25 cellular contexts compared by ENCODE assay signal in the genomic region with DNA sequence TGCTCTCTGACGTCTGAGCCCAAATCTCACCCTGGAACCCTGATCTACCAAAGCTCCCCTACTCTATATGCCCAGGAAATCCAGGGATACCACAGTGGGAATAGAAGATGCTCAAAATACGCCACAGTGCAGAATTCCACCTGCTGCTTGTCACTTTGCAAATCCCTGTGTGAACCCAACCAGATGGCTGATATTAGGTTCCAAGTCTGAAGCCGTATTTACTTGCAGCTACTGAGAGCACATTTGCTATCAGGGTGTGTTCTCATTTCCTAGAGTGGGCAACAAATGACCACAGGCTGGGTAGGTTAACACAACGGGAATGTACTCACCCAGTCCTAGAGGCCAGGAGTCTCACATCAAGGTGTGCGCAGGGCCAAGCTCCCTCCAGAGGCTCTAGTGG.
"Had no signal": no experiment of that assay in that cellular context is flagged by ENCODE, and none has a peak within 500 bp of the region (broad histone marks: within the 10 kb centered on the region; RNA-seq: fewer than 3 reads in every experiment).

No MANE protein-coding gene starts in this region.

- H3K4me1 Mint-ChIP-seq: immature natural killer cell; naive thymus-derived CD4-positive, alpha-beta T cell had no signal

- DNase-seq: dermis blood vessel endothelial cell; dorsolateral prefrontal cortex; effector CD4-positive, alpha-beta T cell; effector memory CD4-positive, alpha-beta T cell; foreskin keratinocyte; heart left ventricle; hypothalamus; immature natural killer cell; islet precursor cell; kidney; kidney glomerular epithelial cell; left lung; left ventricle myocardium superior; lower lobe of right lung; mesenchymal stem cell; mucosa of descending colon; naive thymus-derived CD4-positive, alpha-beta T cell had no signal

- FAIRE-seq: colon, endothelial cell of umbilical vein, frontal cortex, kidney had no signal

- H3K4me1 ChIP-seq: esophagus muscularis mucosa, foreskin keratinocyte, gastroesophageal sphincter, heart left ventricle, left lung, lower lobe of right lung had no signal

- H3K79me2 ChIP-seq: hepatocyte had no signal

- H3K4me3 ChIP-seq: coronary artery, dorsolateral prefrontal cortex, esophagus muscularis mucosa, gastroesophageal sphincter, heart left ventricle, hepatocyte, left lung, lower lobe of right lung, mucosa of descending colon had no signal

- H3K4me3 Mint-ChIP-seq: immature natural killer cell; mesothelial cell of epicardium; naive thymus-derived CD4-positive, alpha-beta T cell had no signal

- H3K27ac Mint-ChIP-seq: immature natural killer cell; mesothelial cell of epicardium; naive thymus-derived CD4-positive, alpha-beta T cell had no signal

- H3K36me3 ChIP-seq: esophagus muscularis mucosa, gastroesophageal sphincter, heart left ventricle, left lung, lower lobe of right lung had no signal

- H3K27me3 ChIP-seq: esophagus muscularis mucosa, foreskin keratinocyte, gastroesophageal sphincter, heart left ventricle, hepatocyte, left lung had no signal

- H3K27ac ChIP-seq: coronary artery, dorsolateral prefrontal cortex, esophagus muscularis mucosa, foreskin keratinocyte, gastroesophageal sphincter, heart left ventricle, hepatocyte, left lung, lower lobe of right lung had no signal

- ATAC-seq: foreskin keratinocyte; gastroesophageal sphincter; heart left ventricle; left lung; left ventricle myocardium superior; lower lobe of right lung; mucosa of descending colon; naive thymus-derived CD4-positive, alpha-beta T cell had no signal

- H2AFZ ChIP-seq: hepatocyte had no signal

- H3K9me3 ChIP-seq: esophagus muscularis mucosa, gastroesophageal sphincter, heart left ventricle, left lung, lower lobe of right lung, mucosa of descending colon had no signal

- H3K4me2 ChIP-seq: hepatocyte had no signal

- H3K36me3 Mint-ChIP-seq: immature natural killer cell; mesothelial cell of epicardium; naive thymus-derived CD4-positive, alpha-beta T cell had no signal
